In genomic region chr1:170692866-170693575, GRCh38 we compare ENCODE assay signal across 11 cellular contexts. TPM values are rescaled to one million over a fixed set of nuclear protein-coding genes. Genes with fewer than 3 reads are reported as not detected.
DNase-seq lines count a peak whose midpoint lies in the region; ATAC-seq and TF ChIP-seq lines count a peak whose summit lies in the region.
"Had no signal": no experiment of that assay in that cellular context is flagged by ENCODE, and none has a peak within 500 bp of the region (broad histone marks: within the 10 kb centered on the region; RNA-seq: fewer than 3 reads in every experiment).

No MANE protein-coding gene starts in this region.

- H3K4ac ChIP-seq in neuronal stem cell (ENCODE audit: low read length) = no peak overlapping the region

- H2BK12ac ChIP-seq in neuronal stem cell (ENCODE audit: low read length) = no peak overlapping the region

- TF ChIP-seq EP300 in SK-N-SH (IDR thresholded peaks at IDR 0.05; ENCODE audit: borderline replicate concordance in 1 of 2, low read depth in 1 of 2, low read length in 1 of 2) = peak in 1 of 2 experiments; percentile 54; a peak in 1 of 4 replicates

- no peaks in the 10 kb centered on the region for H3K9me3 ChIP-seq in SK-N-SH
- no peaks in the 10 kb centered on the region for H3K9me3 ChIP-seq in fibroblast of lung (ENCODE audit: control insufficient read depth, insufficient read depth, low read depth, low read length)
- H3K9me3 ChIP-seq in neuronal stem cell (replicated peaks in 1 of 2; ENCODE audit: control insufficient read depth in 2 of 2, insufficient read depth in 1 of 2, low read depth in 1 of 2, low read length in 2 of 2) = no peaks in the 10 kb centered on the region

- no peak overlapping the region for H3K14ac ChIP-seq in neuronal stem cell (ENCODE audit: low read length)

- H3K27ac ChIP-seq in SK-N-SH (ENCODE audit: low read depth in 2 of 2, low read length in 1 of 2) (peak overlapping the region; percentile 90 to 99), fibroblast of lung (ENCODE audit: insufficient read depth, low read length) (peak overlapping the region; percentile 57), neuronal stem cell (replicated peaks; ENCODE audit: low read length) (no peak overlapping the region)
- H3K27ac ChIP-seq: parathyroid adenoma had no signal

- POLR2A ChIA-PET in SK-N-SH (lab: Yijun Ruan, JAX) = no interaction called here

- peaks cover 30 to 70% of the 10 kb centered on the region in 2 experiments for H3K4me1 ChIP-seq in SK-N-SH (ENCODE audit: control insufficient read depth in 1 of 2, insufficient read depth in 2 of 2, low read depth in 1 of 2, low read length in 1 of 2)
- peaks cover 22% of the 10 kb centered on the region for H3K4me1 ChIP-seq in fibroblast of lung (ENCODE audit: control insufficient read depth, extremely low read depth, insufficient read depth, low read length)
- peaks cover 0 to 4% of the 10 kb centered on the region in 2 donors for H3K4me1 ChIP-seq in neuronal stem cell (ENCODE audit: control insufficient read depth in 2 of 2, insufficient read depth in 1 of 2, low read depth in 1 of 2, low read length in 2 of 2)
- H3K4me1 ChIP-seq: parathyroid adenoma had no signal

- peaks cover 86% of the 10 kb centered on the region for H3F3A ChIP-seq in SK-N-SH (replicated peaks; ENCODE audit: insufficient read depth)

- H3K18ac ChIP-seq in neuronal stem cell (ENCODE audit: low read length) = no peak overlapping the region

- H2AFZ ChIP-seq in SK-N-SH (ENCODE audit: low read depth) (no peak overlapping the region), fibroblast of lung (ENCODE audit: low read length) (no peak overlapping the region), neuronal stem cell (ENCODE audit: low read length) (no peak overlapping the region)
- H2AFZ ChIP-seq: parathyroid adenoma had no signal

- no peak overlapping the region for H3K23ac ChIP-seq in neuronal stem cell (ENCODE audit: low read depth, low read length, poor library complexity)

- H4K20me1 ChIP-seq in SK-N-SH (ENCODE audit: insufficient read depth) = peaks cover 10% of the 10 kb centered on the region; the same call in 1 of the 2 replicates
- no peaks in the 10 kb centered on the region for H4K20me1 ChIP-seq in fibroblast of lung (ENCODE audit: control insufficient read depth, extremely low read depth, insufficient read depth, low read length)

- no peak overlapping the region for H2BK120ac ChIP-seq in neuronal stem cell (ENCODE audit: low read depth, low read length)

- no peaks in the 10 kb centered on the region for H3K79me1 ChIP-seq in neuronal stem cell (ENCODE audit: low read depth, low read length)

- intact Hi-C loops in sciatic nerve (cut with DNase I) = no loop called here

- DNase-seq in EH (ENCODE audit: low read depth) (peak; percentile 88), SK-N-SH (no peak), fibroblast of lung (ENCODE audit: low read depth in 2 of 2) (peak; percentile 82 to 87), sciatic nerve (ENCODE audit: low spot score) (no peak), neuronal stem cell (ENCODE audit: low spot score) (no peak), NCI-H510A treated with DMSO at 0.1 percent for 48 hours (lab: John Stamatoyannopoulos, UW) (no peak), DMS79 treated with DMSO at 0.1 percent for 48 hours (lab: John Stamatoyannopoulos, UW) (no peak), mucosa of gallbladder (ENCODE audit: low spot score) (no peak)
- DNase-seq: activated T-cell treated with anti-CD3 and anti-CD28 coated beads, Interleukin-2, amount 50 U/mL, for 72 hours; effector memory CD4-positive, alpha-beta T cell had no signal

- peak; percentile 93 for ATAC-seq in sciatic nerve
- ATAC-seq: activated T-cell treated with anti-CD3 and anti-CD28 coated beads, Interleukin-2, amount 50 U/mL, for 72 hours had no signal

- peak overlapping the region; percentile 43; the same call in 1 of the 2 replicates for H3K9ac ChIP-seq in SK-N-SH
- H3K9ac ChIP-seq in fibroblast of lung (ENCODE audit: insufficient read depth, low read length) = no peak overlapping the region
- H3K9ac ChIP-seq in neuronal stem cell (ENCODE audit: low read depth, low read length, poor library complexity) = no peak overlapping the region
- H3K9ac ChIP-seq: parathyroid adenoma had no signal

- peak overlapping the region; percentile 49 for H3K4me2 ChIP-seq in SK-N-SH
- H3K4me2 ChIP-seq in fibroblast of lung (ENCODE audit: extremely low read depth, insufficient read depth, low read length) = no peak overlapping the region
- no peak overlapping the region for H3K4me2 ChIP-seq in neuronal stem cell (ENCODE audit: insufficient read depth, low read length, poor library complexity, severe bottlenecking)

- no peaks in the 10 kb centered on the region for H3K9me2 ChIP-seq in SK-N-SH

- TF ChIP-seq CTCF in SK-N-SH (IDR thresholded peaks at IDR 0.05) (no peak), fibroblast of lung (conservative IDR thresholded peaks at IDR 0.05 in 1 of 2, IDR thresholded peaks at IDR 0.05 in 1 of 2; ENCODE audit: low read depth in 1 of 2, low read length in 2 of 2) (no peak)

- no peak overlapping the region for H2BK5ac ChIP-seq in neuronal stem cell (ENCODE audit: low read length)

- WGBS in SK-N-SH (ENCODE audit: low lambda C conversion rate) = 19% methylated on average over 2 of the region's 2 CpGs
- WGBS in neuronal stem cell (ENCODE audit: extremely low coverage in 2 of 2, insufficient read length in 2 of 2, insufficient replicate concordance in 1 of 2), 2 donors = no CpG with 5 or more reads among the region's 2 CpGs

- H3K36me3 ChIP-seq in SK-N-SH (replicated peaks in 1 of 2; ENCODE audit: control insufficient read depth in 1 of 2, insufficient read depth in 2 of 2, low read length in 1 of 2) (peaks cover 11 to 64% of the 10 kb centered on the region in 2 experiments), fibroblast of lung (ENCODE audit: control insufficient read depth, insufficient read depth, low read length) (no peaks in the 10 kb centered on the region), neuronal stem cell (replicated peaks in 1 of 2; ENCODE audit: control insufficient read depth in 2 of 2, insufficient read depth in 2 of 2, low read length in 2 of 2) (no peaks in the 10 kb centered on the region)

- CTCF ChIA-PET in SK-N-SH (lab: Yijun Ruan, JAX) = no interaction called here

- peaks cover 98% of the 10 kb centered on the region for H3K79me2 ChIP-seq in SK-N-SH (ENCODE audit: insufficient read depth)
- H3K79me2 ChIP-seq in fibroblast of lung (ENCODE audit: control insufficient read depth, insufficient read depth, low read length) = peaks cover 93% of the 10 kb centered on the region
- H3K79me2 ChIP-seq: parathyroid adenoma had no signal

- H2AK5ac ChIP-seq in neuronal stem cell (ENCODE audit: low read depth, low read length) = no peak overlapping the region

- H3K4me3 ChIP-seq in SK-N-SH (ENCODE audit: low read depth in 2 of 2, low read length in 1 of 2) = peak overlapping the region in 1 of 2 experiments; percentile 24; a peak in 1 of 4 replicates
- no peak overlapping the region for H3K4me3 ChIP-seq in fibroblast of lung (replicated peaks in 1 of 4; ENCODE audit: control extremely low read depth in 1 of 4, insufficient read depth in 1 of 4, low read depth in 3 of 4, low read length in 4 of 4)
- H3K4me3 ChIP-seq in neuronal stem cell (ENCODE audit: low read length in 2 of 2) = no peak overlapping the region

- no peak overlapping the region for H4K8ac ChIP-seq in neuronal stem cell (ENCODE audit: low read depth, low read length)

- no peak overlapping the region for H2BK15ac ChIP-seq in neuronal stem cell (ENCODE audit: low read length)

- H4K91ac ChIP-seq in neuronal stem cell (ENCODE audit: low read depth, low read length, poor library complexity) = no peak overlapping the region

- H3K27me3 ChIP-seq in SK-N-SH (ENCODE audit: insufficient read depth) (no peaks in the 10 kb centered on the region), fibroblast of lung (ENCODE audit: control insufficient read depth, insufficient read depth, low read length) (no peaks in the 10 kb centered on the region), neuronal stem cell (ENCODE audit: control insufficient read depth in 3 of 3, insufficient read depth in 3 of 3, low read depth in 1 of 3, low read length in 3 of 3) (no peaks in the 10 kb centered on the region)

- no peak for TF ChIP-seq RAD21 in SK-N-SH (IDR thresholded peaks at IDR 0.05; ENCODE audit: low read length)

TF ChIP-seq in SK-N-SH, 30 proteins besides CTCF, POLR2A, EP300 and RAD21 (continues in another document):
- TF ChIP-seq NFIC (IDR thresholded peaks at IDR 0.05; ENCODE audit: borderline replicate concordance) = peak; percentile 24; the same call in 1 of the 2 replicates
- TF ChIP-seq FOXM1 (IDR thresholded peaks at IDR 0.05; ENCODE audit: low read depth) = 0 out of 2 replicates have a peak, but pooled peaks have one; percentile 50
- TF ChIP-seq CHD2 (IDR thresholded peaks at IDR 0.05; ENCODE audit: low read length, partially characterized antibody) = no peak
- TF ChIP-seq TEAD4 (IDR thresholded peaks at IDR 0.05; ENCODE audit: borderline replicate concordance, insufficient read depth) = 0 out of 2 replicates have a peak, but pooled peaks have one; percentile 13
- TF ChIP-seq GATA2 (CRISPR knock-in tag; IDR thresholded peaks at IDR 0.05) = no peak
- peak; percentile 28; the same call in 1 of the 2 replicates for TF ChIP-seq GABPA (IDR thresholded peaks at IDR 0.05; ENCODE audit: low read depth)
- peak; percentile 88; the same call in 1 of the 2 replicates for TF ChIP-seq RXRA (IDR thresholded peaks at IDR 0.05; ENCODE audit: borderline replicate concordance, low read depth)
- TF ChIP-seq JUND (IDR thresholded peaks at IDR 0.05) = peak; percentile 5; the same call in 1 of the 2 replicates
- peak; percentile 47 for TF ChIP-seq TCF12 (IDR thresholded peaks at IDR 0.05)
- no peak for TF ChIP-seq MEF2A (IDR thresholded peaks at IDR 0.05; ENCODE audit: borderline replicate concordance, low read depth)
- 0 out of 2 replicates have a peak, but pooled peaks have one; percentile 17 for TF ChIP-seq MAX (IDR thresholded peaks at IDR 0.05; ENCODE audit: low read depth)

RNA-seq across cellular contexts. Expression of gene PRRX1, which starts 29.1 kb away (rescaled TPM):
- 356 and 431 TPM in 2 replicates for polyA plus RNA-seq in SK-N-SH (2012; rRNA removed)
- polyA plus RNA-seq in SK-N-SH (2012; cell fraction: cytosol; rRNA removed) = 352 and 421 TPM in 2 replicates
- 197 and 345 TPM in 2 replicates for polyA plus RNA-seq in SK-N-SH (2012; cell fraction: nucleus; rRNA removed)
- total RNA-seq in fibroblast of lung = 121 and 128 TPM in 2 replicates
- 264 and 349 TPM in 2 replicates for polyA plus RNA-seq in fibroblast of lung
- 139 and 195 TPM in 2 replicates for polyA plus RNA-seq in fibroblast of lung (2012)
- 307 and 347 TPM in 2 replicates for polyA minus RNA-seq in fibroblast of lung (ENCODE audit: low replicate concordance)
- 169 TPM for total RNA-seq in sciatic nerve
- not detected for polyA plus RNA-seq in neuronal stem cell (2013, experiment 1 of 2)
- not detected for polyA plus RNA-seq in neuronal stem cell (2013, experiment 2 of 2)
- 12.5 TPM for total RNA-seq in mucosa of gallbladder
- total RNA-seq: activated T-cell treated with anti-CD3 and anti-CD28 coated beads, Interleukin-2, amount 50 U/mL, for 72 hours had no signal

Comparison
In these comparisons a context has a peak if more than half of its experiments do, and no peak if none do; other contexts are left out.
1. DNase-seq: peak in EH (single experiment) and fibroblast of lung (2 of 2); none in SK-N-SH (single experiment), sciatic nerve (single experiment), neuronal stem cell (single experiment), NCI-H510A treated with DMSO at 0.1 percent for 48 hours (single experiment), DMS79 treated with DMSO at 0.1 percent for 48 hours (single experiment) and mucosa of gallbladder (single experiment).